Comparison of ENCODE assay signal across 21 cellular contexts in the genomic region with DNA sequence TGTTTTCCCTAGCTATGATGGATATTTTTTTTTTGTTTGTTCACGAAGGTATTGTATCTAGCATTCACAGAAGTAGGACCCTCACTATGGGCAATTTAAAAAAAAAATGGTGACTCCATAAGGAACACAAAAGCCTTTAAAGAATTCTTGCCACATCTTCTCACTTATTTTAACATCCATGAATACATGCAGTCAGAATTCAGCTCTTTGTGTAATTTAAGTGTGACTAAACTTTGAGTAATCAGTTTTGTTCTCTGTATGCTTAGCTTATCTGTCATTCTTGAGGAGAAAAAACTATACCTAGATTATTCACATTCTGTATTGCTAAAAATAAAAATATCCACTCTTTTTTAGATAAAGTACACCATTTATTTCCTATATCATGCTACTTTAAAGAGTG.
DNase-seq lines count a peak whose midpoint lies in the region; ATAC-seq and TF ChIP-seq lines count a peak whose summit lies in the region.
"Had no signal": no experiment of that assay in that cellular context is flagged by ENCODE, and none has a peak within 500 bp of the region (broad histone marks: within the 10 kb centered on the region; RNA-seq: fewer than 3 reads in every experiment).

No MANE protein-coding gene starts in this region.

- CTCF ChIA-PET in IMR-90 (lab: Yijun Ruan, JAX), result interaction anchor here (1.2 to 1.5 kb wide), 2 partner anchors 11 to 24 kb away, joined by 3 to 4 read pairs; no protein-coding TSS in a partner anchor

- H4K91ac ChIP-seq in IMR-90 (ENCODE audit: insufficient read depth, low read depth, low read length), result no peak overlapping the region

- H3K4ac ChIP-seq in IMR-90 (ENCODE audit: low read depth, low read length), result no peak overlapping the region

- no peak overlapping the region for H2BK15ac ChIP-seq in IMR-90 (ENCODE audit: low read depth, low read length)

- no CpG with 5 or more reads among the region's 1 CpG for WGBS in IMR-90 (ENCODE audit: extremely low coverage in 2 of 2, insufficient read length in 1 of 2), 2 experiments

- H3K4me1 ChIP-seq in IMR-90 (ENCODE audit: control insufficient read depth, insufficient read depth, low read length), result peaks cover 3% of the 10 kb centered on the region; the same call in 1 of the 2 replicates
- H3K4me1 ChIP-seq: gastroesophageal sphincter, SJSA1 had no signal

- DNase-seq in IMR-90, result peak; percentile 75
- DNase-seq in astrocyte of the spinal cord (ENCODE audit: low read depth, low spot score), result peak; percentile 33
- DNase-seq in fibroblast of the aortic adventitia (ENCODE audit: low read depth), result peak; percentile 82
- DNase-seq in stromal cell of bone marrow (ENCODE audit: low read depth), result peak; percentile 42
- DNase-seq in AML-193 (lab: John Stamatoyannopoulos, UW), result no peak
- DNase-seq: activated effector memory CD4-positive, alpha-beta T cell treated with anti-CD3 and anti-CD28 coated beads, Interleukin-2, amount 50 U/mL, for 16 hours; activated naive CD8-positive, alpha-beta T cell treated with anti-CD3 and anti-CD28 coated beads, Interleukin-2, amount 50 U/mL, for 24 hours; CD8-positive, alpha-beta memory T cell; NCI-H1092 treated with DMSO at 0.1 percent for 48 hours; NCI-H2081; NCI-H446 treated with DMSO at 0.1 percent for 48 hours; nucleus accumbens; PC-9; stimulated activated CD4-positive, alpha-beta T cell treated with anti-CD3 and anti-CD28 coated beads, Interleukin-4, amount 100 ng/mL, for 24 hours; stimulated activated naive CD4-positive, alpha-beta T cell treated with Interleukin-2 at 50 U/mL for 16 hours had no signal

- H2AFZ ChIP-seq in IMR-90 (replicated peaks; ENCODE audit: low read length, poor library complexity), result no peak overlapping the region
- H2AFZ ChIP-seq: PC-9 had no signal

- no TSS peak for BruUV-seq in IMR-90 (replicated peaks; lab: Mats Ljungman, UMichigan)

- no peak overlapping the region for H3K4me2 ChIP-seq in IMR-90 (ENCODE audit: low read depth, low read length)
- H3K4me2 ChIP-seq: PC-9 had no signal

- peak overlapping the region; percentile 85 for H2BK5ac ChIP-seq in IMR-90 (ENCODE audit: low read depth, low read length, poor library complexity, severe bottlenecking)

- no peaks in the 10 kb centered on the region for H3K9me3 ChIP-seq in IMR-90 (ENCODE audit: control insufficient read depth, insufficient read depth, low read length)
- H3K9me3 ChIP-seq: gastroesophageal sphincter, SJSA1 had no signal

- no peak overlapping the region for H2BK20ac ChIP-seq in IMR-90 (ENCODE audit: low read depth, low read length)

- no peaks in the 10 kb centered on the region for H3K79me1 ChIP-seq in IMR-90 (ENCODE audit: low read depth in 1 of 2, low read length in 2 of 2)

- no peaks in the 10 kb centered on the region for H3K9me1 ChIP-seq in IMR-90 (ENCODE audit: insufficient read depth, low read length)

- H3K23ac ChIP-seq in IMR-90 (ENCODE audit: low read depth, low read length), result no peak overlapping the region

- no peak overlapping the region for H2AK9ac ChIP-seq in IMR-90 (replicated peaks; ENCODE audit: low read depth, low read length, poor library complexity)

- dilution Hi-C loops in IMR-90 (cut with HindIII; ENCODE audit: low sequenced_read_pairs, unreplicated experiment), result no loop called here

- POLR2A ChIA-PET in IMR-90 (lab: Charles Lee; ENCODE audit: unreplicated experiment), result no interaction called here

- H3K27ac ChIP-seq in IMR-90 (ENCODE audit: insufficient read depth, low read length), result no peak overlapping the region
- H3K27ac ChIP-seq: gastroesophageal sphincter, PC-9, SJSA1 had no signal

- no peak overlapping the region for H2AK5ac ChIP-seq in IMR-90 (ENCODE audit: low read depth, low read length)

- H3K18ac ChIP-seq in IMR-90 (ENCODE audit: low read depth, low read length), result no peak overlapping the region

- H3K4me3 ChIP-seq in IMR-90 (ENCODE audit: insufficient read depth, low read depth, low read length), result no peak overlapping the region
- no peak overlapping the region for H3K4me3 ChIP-seq in astrocyte of the spinal cord (ENCODE audit: low read depth, low read length)
- H3K4me3 ChIP-seq in fibroblast of the aortic adventitia (ENCODE audit: low read depth, low read length), result no peak overlapping the region
- H3K4me3 ChIP-seq: gastroesophageal sphincter, GM12878, PC-9, SJSA1 had no signal

- H3K9ac ChIP-seq in IMR-90 (ENCODE audit: low read depth, low read length), result no peak overlapping the region

- no peak for TF ChIP-seq RAD21 in IMR-90 (IDR thresholded peaks at IDR 0.05; ENCODE audit: low read length)

- no peak overlapping the region for H3K14ac ChIP-seq in IMR-90 (replicated peaks; ENCODE audit: low read depth, low read length)

- TF ChIP-seq POLR2A in IMR-90 (IDR thresholded peaks at IDR 0.05; ENCODE audit: low read depth, low read length), result no peak

- in situ Hi-C loops in IMR-90 (cut with MboI; ENCODE audit: low sequenced_read_pairs), result no loop called here
- in situ Hi-C loops in astrocyte of the spinal cord (cut with HindIII; ENCODE audit: low sequenced_read_pairs), result no loop called here

- no peaks in the 10 kb centered on the region for H3K27me3 ChIP-seq in IMR-90 (ENCODE audit: control insufficient read depth, insufficient read depth, low read length)
- H3K27me3 ChIP-seq: gastroesophageal sphincter, SJSA1 had no signal

- no peak overlapping the region for H4K5ac ChIP-seq in IMR-90 (ENCODE audit: low read depth, low read length)

- no peak overlapping the region for H4K8ac ChIP-seq in IMR-90 (ENCODE audit: low read depth in 2 of 2, low read length in 2 of 2)

- intact Hi-C loops in IMR-90 (cut with micrococcal nuclease), result loop anchor here (10.0 kb wide), 1 partner anchor 95 kb away; no protein-coding TSS in a partner anchor

- no peaks in the 10 kb centered on the region for H3K36me3 ChIP-seq in IMR-90 (ENCODE audit: control insufficient read depth, insufficient read depth, low read length)
- H3K36me3 ChIP-seq: gastroesophageal sphincter, SJSA1 had no signal

- H3K56ac ChIP-seq in IMR-90 (ENCODE audit: extremely low read depth, insufficient read depth, low read length), result no peak overlapping the region

- peak; percentile 74 for ATAC-seq in IMR-90 (ENCODE audit: low read depth)
- ATAC-seq in HG03354 (IDR thresholded peaks at IDR 0.05; ENCODE audit: poor library complexity, severe bottlenecking, unreplicated experiment), result no peak
- ATAC-seq in GM21515 (IDR thresholded peaks at IDR 0.05; ENCODE audit: unreplicated experiment), result no peak
- ATAC-seq: activated naive CD8-positive, alpha-beta T cell treated with anti-CD3 and anti-CD28 coated beads, Interleukin-2, amount 50 U/mL, for 24 hours; gastroesophageal sphincter; GM12878; WTC11 had no signal

- TF ChIP-seq CTCF in IMR-90 (conservative IDR thresholded peaks at IDR 0.05; ENCODE audit: low read depth, low read length) (no peak), astrocyte of the spinal cord (IDR thresholded peaks at IDR 0.05; ENCODE audit: low read depth, low read length) (no peak), fibroblast of the aortic adventitia (IDR thresholded peaks at IDR 0.05; ENCODE audit: insufficient read depth, low read length) (no peak)

- no peak overlapping the region for H2BK120ac ChIP-seq in IMR-90 (ENCODE audit: low read depth, low read length)

- H4K20me1 ChIP-seq in IMR-90 (ENCODE audit: insufficient read depth, low read length), result no peaks in the 10 kb centered on the region

TF ChIP-seq in IMR-90, 13 proteins besides CTCF, POLR2A, EP300 and RAD21:
- TF ChIP-seq CEBPB (IDR thresholded peaks at IDR 0.05; ENCODE audit: low read depth, low read length), result peak; percentile 84
- TF ChIP-seq, protein P1, sequence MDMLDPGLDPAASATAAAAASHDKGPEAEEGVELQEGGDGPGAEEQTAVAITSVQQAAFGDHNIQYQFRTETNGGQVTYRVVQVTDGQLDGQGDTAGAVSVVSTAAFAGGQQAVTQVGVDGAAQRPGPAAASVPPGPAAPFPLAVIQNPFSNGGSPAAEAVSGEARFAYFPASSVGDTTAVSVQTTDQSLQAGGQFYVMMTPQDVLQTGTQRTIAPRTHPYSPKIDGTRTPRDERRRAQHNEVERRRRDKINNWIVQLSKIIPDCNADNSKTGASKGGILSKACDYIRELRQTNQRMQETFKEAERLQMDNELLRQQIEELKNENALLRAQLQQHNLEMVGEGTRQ (IDR thresholded peaks at IDR 0.05; ENCODE audit: low read depth, low read length), result no peak
- 0 out of 2 replicates have a peak, but pooled peaks have one; percentile 4 for TF ChIP-seq MAFK (IDR thresholded peaks at IDR 0.05; ENCODE audit: low read depth, low read length)

Comparison
In these comparisons a context has a peak if more than half of its experiments do, and no peak if none do; other contexts are left out.
1. DNase-seq: peak in IMR-90 (single experiment), astrocyte of the spinal cord (single experiment), fibroblast of the aortic adventitia (single experiment) and stromal cell of bone marrow (single experiment); none in AML-193 (0 of 2).